Comparison of ENCODE assay signal across 6 cellular contexts in genomic region chr12:70372881-70373280, GRCh38.
"Had no signal": no experiment of that assay in that cellular context is flagged by ENCODE, and none has a peak within 500 bp of the region (broad histone marks: within the 10 kb centered on the region; RNA-seq: fewer than 3 reads in every experiment).

No MANE protein-coding gene starts in this region.

- H3K27ac ChIP-seq: HL-60 had no signal

- DNase-seq: IMR-90, KBM-7 had no signal

- ATAC-seq: HepG2, K562 had no signal

- H3K27me3 Mint-ChIP-seq: IgD-negative memory B cell had no signal

- H3K27ac Mint-ChIP-seq: IgD-negative memory B cell had no signal

- H3K36me3 Mint-ChIP-seq: IgD-negative memory B cell had no signal

- H3K4me3 ChIP-seq: K562 had no signal

- H3K4me3 Mint-ChIP-seq: IgD-negative memory B cell had no signal
